8 cellular contexts compared by ENCODE assay signal in the genomic region with DNA sequence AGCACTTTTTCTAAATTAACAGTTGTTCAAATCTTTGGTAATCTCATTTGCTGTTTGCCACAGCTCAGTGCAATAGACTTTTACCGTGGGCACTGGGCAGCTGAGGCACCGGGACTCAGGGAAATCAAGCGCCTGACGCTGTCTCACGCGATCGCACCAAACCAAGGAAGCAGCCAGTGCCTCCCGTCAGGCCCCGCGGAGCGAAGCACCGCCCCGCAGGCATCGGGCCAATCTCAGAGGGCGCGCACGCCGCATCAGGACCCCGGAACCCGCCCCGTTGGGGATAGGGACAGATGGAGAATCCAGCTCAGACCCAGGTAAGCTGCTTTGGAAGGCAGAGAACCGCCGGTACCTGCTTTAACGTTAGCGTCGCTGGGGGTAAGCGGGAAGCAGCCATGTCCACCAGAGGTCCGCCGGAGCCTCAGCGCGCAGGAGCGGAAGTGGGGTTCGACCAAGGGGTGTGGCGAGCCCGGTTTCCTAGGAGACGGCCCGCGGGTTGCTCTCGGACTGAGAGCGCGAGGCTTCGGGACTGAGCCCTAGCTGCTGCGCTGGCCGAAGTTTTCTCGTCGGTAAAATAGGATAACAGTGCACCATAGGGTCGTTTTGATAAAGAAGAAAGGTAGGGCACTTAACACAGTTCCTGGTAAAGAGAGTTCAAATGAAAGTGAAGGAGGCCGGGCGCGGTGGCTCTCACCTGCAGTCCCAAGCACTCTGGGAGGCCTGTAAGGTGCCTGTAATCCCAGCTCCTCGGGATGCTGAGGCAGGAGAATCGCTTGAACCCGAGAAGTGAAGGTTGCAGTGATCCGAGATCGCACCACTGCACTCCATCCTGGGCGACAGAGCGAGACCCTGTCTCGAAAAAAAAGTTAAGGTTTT. TPM values are rescaled to one million over a fixed set of nuclear protein-coding genes. Genes with fewer than 3 reads are reported as not detected.
A peak's percentile ranks its signal among the peaks of the same experiment; 100 is the strongest.
DNase-seq lines count a peak whose midpoint lies in the region; TF ChIP-seq lines count a peak whose summit lies in the region.

A gene with protein sequence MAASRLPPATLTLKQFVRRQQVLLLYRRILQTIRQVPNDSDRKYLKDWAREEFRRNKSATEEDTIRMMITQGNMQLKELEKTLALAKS (minus strand): TSS at position 428 of the 876 bp plus-strand sequence. CDS start 31 bp downstream, at position 397.

- H3K9me3 ChIP-seq in SK-N-MC (ENCODE audit: low read depth, low read length) = no peaks in the 10 kb centered on the region

- peak within 1 kb of the TSS; percentile 91 for H3K27ac Mint-ChIP-seq in HFFc6
- peak within 1 kb of the TSS; percentile 97 for H3K27ac Mint-ChIP-seq in activated naive CD4-positive, alpha-beta T cell treated with anti-CD3 and anti-CD28 coated beads, Interleukin-2, amount 10 ng/mL, durations not matched to agents 7 days and 5 days

- peaks cover 35% of the 10 kb centered on the region for H3K36me3 Mint-ChIP-seq in HFFc6 (ENCODE audit: low read depth)
- H3K36me3 Mint-ChIP-seq in activated naive CD4-positive, alpha-beta T cell treated with anti-CD3 and anti-CD28 coated beads, Interleukin-2, amount 10 ng/mL, durations not matched to agents 7 days and 5 days = peaks cover 49% of the 10 kb centered on the region

- peak; percentile 96 for TF ChIP-seq POLR2A in NB4 (IDR thresholded peaks at IDR 0.05; ENCODE audit: extremely low read depth, insufficient read length)

- H3K4me3 ChIP-seq in NB4 (ENCODE audit: low read depth, low read length) (peak within 1 kb of the TSS; percentile 86), SK-N-MC (peak within 1 kb of the TSS; percentile 96)

- peaks cover 37% of the 10 kb centered on the region for H3K4me1 Mint-ChIP-seq in HFFc6 (ENCODE audit: low read depth)
- H3K4me1 Mint-ChIP-seq in activated naive CD4-positive, alpha-beta T cell treated with anti-CD3 and anti-CD28 coated beads, Interleukin-2, amount 10 ng/mL, durations not matched to agents 7 days and 5 days = peaks cover 38% of the 10 kb centered on the region

- DNase-seq in GM04504 (ENCODE audit: low read depth) (peak; percentile 86), HFFc6 (peak; percentile 93), NB4 (ENCODE audit: low read depth) (peak; percentile 93), SK-N-MC (ENCODE audit: low read depth, low spot score) (peak; percentile 45), germinal center (ENCODE audit: low spot score) (peak; percentile 92), non-pigmented ciliary epithelial cell (ENCODE audit: low read depth) (peak; percentile 69), superior temporal gyrus (ENCODE audit: extremely low spot score) (peak; percentile 96)
- DNase-seq in activated naive CD4-positive, alpha-beta T cell treated with anti-CD3 and anti-CD28 coated beads, Interleukin-2, amount 10 ng/mL, durations not matched to agents 7 days and 5 days = peak; percentile 93

- TF ChIP-seq CTCF in HFFc6 (IDR thresholded peaks at IDR 0.05) = no peak
- TF ChIP-seq CTCF in NB4 (IDR thresholded peaks at IDR 0.05; ENCODE audit: low read depth, low read length) = no peak

- peak within 1 kb of the TSS; percentile 93 for H3K9ac ChIP-seq in SK-N-MC (ENCODE audit: insufficient read length)

- H3K4me3 Mint-ChIP-seq in HFFc6 = peak within 1 kb of the TSS; percentile 90
- H3K4me3 Mint-ChIP-seq in activated naive CD4-positive, alpha-beta T cell treated with anti-CD3 and anti-CD28 coated beads, Interleukin-2, amount 10 ng/mL, durations not matched to agents 7 days and 5 days = peak within 1 kb of the TSS; percentile 91

- CTCF ChIA-PET in activated naive CD4-positive, alpha-beta T cell treated with anti-CD3 and anti-CD28 coated beads, Interleukin-2, amount 10 ng/mL, durations not matched to agents 7 days and 5 days (lab: Charles Lee) = interaction anchor here (0.6 to 1.9 kb wide), 2 partner anchors 154 to 840 kb away, joined by 3 to 6 read pairs; no protein-coding TSS in a partner anchor

- peaks cover 36% of the 10 kb centered on the region for H3K36me3 ChIP-seq in SK-N-MC (ENCODE audit: insufficient read depth, low read length)

- H3K27ac ChIP-seq in SK-N-MC = peak within 1 kb of the TSS; percentile 78

- H3K27me3 Mint-ChIP-seq in HFFc6 (ENCODE audit: insufficient read depth) = peaks cover 2% of the 10 kb centered on the region
- H3K27me3 Mint-ChIP-seq in activated naive CD4-positive, alpha-beta T cell treated with anti-CD3 and anti-CD28 coated beads, Interleukin-2, amount 10 ng/mL, durations not matched to agents 7 days and 5 days = no peaks in the 10 kb centered on the region

- no peaks in the 10 kb centered on the region for H3K9me3 Mint-ChIP-seq in HFFc6
- H3K9me3 Mint-ChIP-seq in activated naive CD4-positive, alpha-beta T cell treated with anti-CD3 and anti-CD28 coated beads, Interleukin-2, amount 10 ng/mL, durations not matched to agents 7 days and 5 days = no peaks in the 10 kb centered on the region

RNA-seq across cellular contexts. Expression of the gene that starts here (rescaled TPM):
- total RNA-seq in HFFc6 (2021; fragmentation: NEBNext Ultra II Directional; extraction: Animal tissue kit (Norgen Biotek cat#: 25700)) = 10 to 100 TPM; 39.9 to 48.4 (median 44.9) TPM

Comparison
In these comparisons a context has a peak if more than half of its experiments do, and no peak if none do; other contexts are left out.
1. Peak in every context shown above with its lines: DNase-seq, H3K4me3 ChIP-seq and H3K27ac ChIP-seq.
2. DNase-seq: peak in every context shown above with its lines; median percentile 96 in superior temporal gyrus; 93 in HFFc6; 93 in NB4; 93 in activated naive CD4-positive, alpha-beta T cell treated with anti-CD3 and anti-CD28 coated beads, Interleukin-2, amount 10 ng/mL, durations not matched to agents 7 days and 5 days; 92 in germinal center; 86 in GM04504; 69 in non-pigmented ciliary epithelial cell; 45 in SK-N-MC.